In the genomic region with DNA sequence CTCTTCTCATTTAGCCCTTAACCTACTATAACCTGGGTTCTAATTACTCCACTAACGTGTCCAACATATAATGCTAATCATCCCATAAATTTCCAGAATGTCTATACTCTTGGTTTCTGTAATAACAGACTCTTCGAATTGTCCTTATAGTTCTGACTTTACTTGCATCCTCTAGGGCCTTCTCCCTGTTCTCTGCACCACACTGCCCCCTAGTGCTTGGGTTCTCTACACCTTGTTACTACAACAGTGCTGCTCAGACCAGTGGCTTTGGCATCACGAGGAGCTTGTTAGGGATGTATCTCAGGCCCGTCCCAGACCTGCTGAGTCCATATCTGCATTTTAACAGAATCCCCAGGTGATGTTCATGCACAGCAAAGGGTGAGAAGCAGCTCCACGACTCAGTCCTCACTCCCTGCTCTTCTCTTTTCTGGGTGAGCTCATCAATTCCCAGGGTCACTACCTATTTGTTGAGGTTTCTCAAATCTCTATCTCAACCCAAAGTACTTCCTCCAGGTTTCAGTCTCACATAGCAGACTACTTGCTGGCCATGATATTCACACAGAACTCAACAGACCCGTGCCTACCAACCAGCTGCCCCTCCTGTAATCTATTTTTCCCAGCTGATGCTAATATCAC, we compare ENCODE assay signal across 8 cellular contexts. TPM values are rescaled to one million over a fixed set of nuclear protein-coding genes. Genes with fewer than 3 reads are reported as not detected.
DNase-seq lines count a peak whose midpoint lies in the region; ATAC-seq and TF ChIP-seq lines count a peak whose summit lies in the region.

No MANE protein-coding gene starts in this region.

- no peak overlapping the region for H3K4me3 ChIP-seq in HAP-1
- H3K4me3 ChIP-seq in Loucy (ENCODE audit: low read length, poor library complexity, severe bottlenecking): no peak overlapping the region
- H3K4me3 ChIP-seq in ovary: no peak overlapping the region
- no peak overlapping the region for H3K4me3 ChIP-seq in upper lobe of left lung

- in situ Hi-C loops in HAP-1 (cut with MboI; ENCODE audit: low sequenced_read_pairs): loop anchor here (25.0 kb wide), 1 partner anchor 640 kb away; no protein-coding TSS in a partner anchor

- H3K4me1 ChIP-seq in HAP-1 (no peaks in the 10 kb centered on the region), Loucy (ENCODE audit: insufficient read depth, low read length, poor library complexity, severe bottlenecking) (no peaks in the 10 kb centered on the region), ovary (ENCODE audit: insufficient read depth) (no peaks in the 10 kb centered on the region), upper lobe of left lung (no peaks in the 10 kb centered on the region)

- no peaks in the 10 kb centered on the region for H3K36me3 ChIP-seq in HAP-1 (replicated peaks)
- H3K36me3 ChIP-seq in Loucy (ENCODE audit: insufficient read depth, low read length): no peaks in the 10 kb centered on the region
- no peaks in the 10 kb centered on the region for H3K36me3 ChIP-seq in ovary
- H3K36me3 ChIP-seq in upper lobe of left lung: no peaks in the 10 kb centered on the region

- intact Hi-C loops in activated T-helper 1 cell treated with anti-CD3 and anti-CD28 coated beads, Interleukin-12 subunit alpha, Interleukin-12 subunit beta, Interleukin-2, Interleukin-4 antibody, amounts not matched to agents 30 ng/mL and 10 ng/mL and 1 ng/mL, durations not matched to agents 14 hours and 24 hours and 36 hours (cut with micrococcal nuclease): loop anchor here (1.0 kb wide), 5 partner anchors 14 to 674 kb away; a partner anchor contains a TSS
- intact Hi-C loops in ovary (cut with DNase I): no loop called here

- H3K36me3 Mint-ChIP-seq in activated T-helper 1 cell treated with anti-CD3 and anti-CD28 coated beads, Interleukin-12 subunit alpha, Interleukin-12 subunit beta, Interleukin-2, Interleukin-4 antibody, amounts not matched to agents 30 ng/mL and 10 ng/mL and 1 ng/mL, durations not matched to agents 14 hours and 24 hours and 36 hours (ENCODE audit: low read depth): no peaks in the 10 kb centered on the region

- peak; percentile 93 for TF ChIP-seq CTCF in Loucy (conservative IDR thresholded peaks at IDR 0.05; ENCODE audit: low read length)
- peak; percentile 75 for TF ChIP-seq CTCF in RWPE1 (conservative IDR thresholded peaks at IDR 0.05; ENCODE audit: low read depth)
- peak in 2 of 3 donors; percentile 39 to 49 for TF ChIP-seq CTCF in ovary (IDR thresholded peaks at IDR 0.05)
- TF ChIP-seq CTCF in upper lobe of left lung (IDR thresholded peaks at IDR 0.05): peak; percentile 54 to 72 (median 67)

- no peaks in the 10 kb centered on the region for H3K79me2 ChIP-seq in Loucy (ENCODE audit: insufficient read depth, low read length)

- H3K9ac ChIP-seq in Loucy (ENCODE audit: low read depth, low read length, poor library complexity, severe bottlenecking): no peak overlapping the region

- H3K27me3 ChIP-seq in HAP-1 (ENCODE audit: low read depth) (no peaks in the 10 kb centered on the region), Loucy (ENCODE audit: insufficient read depth, low read length, poor library complexity, severe bottlenecking) (no peaks in the 10 kb centered on the region), ovary (no peaks in the 10 kb centered on the region), upper lobe of left lung (no peaks in the 10 kb centered on the region)

- no peaks in the 10 kb centered on the region for H3F3A ChIP-seq in Loucy (ENCODE audit: low read depth)

- no peaks in the 10 kb centered on the region for H3K9me3 Mint-ChIP-seq in activated T-helper 1 cell treated with anti-CD3 and anti-CD28 coated beads, Interleukin-12 subunit alpha, Interleukin-12 subunit beta, Interleukin-2, Interleukin-4 antibody, amounts not matched to agents 30 ng/mL and 10 ng/mL and 1 ng/mL, durations not matched to agents 14 hours and 24 hours and 36 hours

- no peak for TF ChIP-seq EP300 in ovary (IDR thresholded peaks at IDR 0.05)
- no peak for TF ChIP-seq EP300 in upper lobe of left lung (IDR thresholded peaks at IDR 0.05)

- no peaks in the 10 kb centered on the region for H3K4me1 Mint-ChIP-seq in activated T-helper 1 cell treated with anti-CD3 and anti-CD28 coated beads, Interleukin-12 subunit alpha, Interleukin-12 subunit beta, Interleukin-2, Interleukin-4 antibody, amounts not matched to agents 30 ng/mL and 10 ng/mL and 1 ng/mL, durations not matched to agents 14 hours and 24 hours and 36 hours (ENCODE audit: low read depth)

- POLR2A ChIA-PET in RWPE1 (lab: Yijun Ruan, JAX; ENCODE audit: low non-redundant PET): no interaction called here

- H3K9me3 ChIP-seq in HAP-1 (no peaks in the 10 kb centered on the region), Loucy (ENCODE audit: insufficient read depth, low read depth, low read length) (no peaks in the 10 kb centered on the region), ovary (no peaks in the 10 kb centered on the region), upper lobe of left lung (no peaks in the 10 kb centered on the region)

- H3K27ac Mint-ChIP-seq in activated T-helper 1 cell treated with anti-CD3 and anti-CD28 coated beads, Interleukin-12 subunit alpha, Interleukin-12 subunit beta, Interleukin-2, Interleukin-4 antibody, amounts not matched to agents 30 ng/mL and 10 ng/mL and 1 ng/mL, durations not matched to agents 14 hours and 24 hours and 36 hours: no peak overlapping the region

- TF ChIP-seq POLR2A in ovary (IDR thresholded peaks at IDR 0.05) (no peak), upper lobe of left lung (IDR thresholded peaks at IDR 0.05) (no peak)

- H3K27me3 Mint-ChIP-seq in activated T-helper 1 cell treated with anti-CD3 and anti-CD28 coated beads, Interleukin-12 subunit alpha, Interleukin-12 subunit beta, Interleukin-2, Interleukin-4 antibody, amounts not matched to agents 30 ng/mL and 10 ng/mL and 1 ng/mL, durations not matched to agents 14 hours and 24 hours and 36 hours (ENCODE audit: insufficient read depth): no peaks in the 10 kb centered on the region

- H3K27ac ChIP-seq in RWPE1: no peak overlapping the region
- H3K27ac ChIP-seq in ovary: no peak overlapping the region
- H3K27ac ChIP-seq in upper lobe of left lung: no peak overlapping the region

- no peak overlapping the region for H3K4me3 Mint-ChIP-seq in activated T-helper 1 cell treated with anti-CD3 and anti-CD28 coated beads, Interleukin-12 subunit alpha, Interleukin-12 subunit beta, Interleukin-2, Interleukin-4 antibody, amounts not matched to agents 30 ng/mL and 10 ng/mL and 1 ng/mL, durations not matched to agents 14 hours and 24 hours and 36 hours

- no peak overlapping the region for H3K4me2 ChIP-seq in Loucy (ENCODE audit: low read depth, low read length, poor library complexity, severe bottlenecking)

- no peaks in the 10 kb centered on the region for H3K9me2 ChIP-seq in Loucy (replicated peaks; ENCODE audit: low read depth, low read length)

- WGBS in ovary, 3 donors: 16 to 22% (median 18%) methylated on average over 6 of the region's 6 CpGs
- 6 to 11% methylated on average over 6 of the region's 6 CpGs for WGBS in upper lobe of left lung, 2 donors

- no peaks in the 10 kb centered on the region for H4K20me1 ChIP-seq in Loucy (ENCODE audit: insufficient read depth, low read length, poor library complexity, severe bottlenecking)

- CTCF ChIA-PET in RWPE1 (lab: Yijun Ruan, JAX): interaction anchor here (0.5 to 1.5 kb wide), 28 partner anchors 9 to 1822 kb away, joined by 3 to 9 read pairs (median 3); a partner anchor contains a TSS

- ATAC-seq in upper lobe of left lung (ENCODE audit: low FRiP score in 2 of 2): peak; percentile 86 to 89

- 0 out of 2 replicates have a peak overlapping the region, but pooled peaks have one; percentile 16 for H2AFZ ChIP-seq in Loucy (ENCODE audit: low read length)

- peak; percentile 34 for DNase-seq in GM04503 (ENCODE audit: low read depth)
- DNase-seq in HAP-1 (ENCODE audit: low spot score in 2 of 2): peak; percentile 60 to 97
- DNase-seq in RWPE1 (ENCODE audit: low spot score): peak; percentile 51
- DNase-seq in activated T-helper 1 cell treated with anti-CD3 and anti-CD28 coated beads, Interleukin-12 subunit alpha, Interleukin-12 subunit beta, Interleukin-2, Interleukin-4 antibody, amounts not matched to agents 30 ng/mL and 10 ng/mL and 1 ng/mL, durations not matched to agents 14 hours and 24 hours and 36 hours (ENCODE audit: low spot score): peak; percentile 74
- DNase-seq in foreskin melanocyte: peak; percentile 74
- DNase-seq in ovary: peak; percentile 74 to 88 (median 82)
- peak in 1 of 2 donors; percentile 82 for DNase-seq in upper lobe of left lung

RNA-seq across cellular contexts. Expression of a gene that starts 14.5 kb away (rescaled TPM):
- 104 and 111 TPM in 2 replicates for total RNA-seq in activated T-helper 1 cell treated with anti-CD3 and anti-CD28 coated beads, Interleukin-12 subunit alpha, Interleukin-12 subunit beta, Interleukin-2, Interleukin-4 antibody, amounts not matched to agents 30 ng/mL and 10 ng/mL and 1 ng/mL, durations not matched to agents 14 hours and 24 hours and 36 hours
- total RNA-seq in ovary: 10 to 100 TPM; 36.5 to 80.1 (median 71.9) TPM
- polyA plus RNA-seq in ovary: 10 to 100 TPM; 57.6 to 67.4 TPM
- 10 to 100 TPM; 40.9 to 78.5 (median 53.0) TPM for total RNA-seq in upper lobe of left lung

RNA-seq across cellular contexts. Expression of a gene that starts 16.1 kb away (rescaled TPM):
- total RNA-seq in activated T-helper 1 cell treated with anti-CD3 and anti-CD28 coated beads, Interleukin-12 subunit alpha, Interleukin-12 subunit beta, Interleukin-2, Interleukin-4 antibody, amounts not matched to agents 30 ng/mL and 10 ng/mL and 1 ng/mL, durations not matched to agents 14 hours and 24 hours and 36 hours: 33.3 and 33.6 TPM in 2 replicates
- total RNA-seq in ovary (10 to 100 TPM; 34.5 to 48.9 (median 46.1) TPM), upper lobe of left lung (10 to 100 TPM; 33.2 to 75.5 (median 43.1) TPM)
- 10 to 100 TPM; 25.8 to 33.9 TPM for polyA plus RNA-seq in ovary
